ENCODE assay signal across 9 cellular contexts in the genomic region with DNA sequence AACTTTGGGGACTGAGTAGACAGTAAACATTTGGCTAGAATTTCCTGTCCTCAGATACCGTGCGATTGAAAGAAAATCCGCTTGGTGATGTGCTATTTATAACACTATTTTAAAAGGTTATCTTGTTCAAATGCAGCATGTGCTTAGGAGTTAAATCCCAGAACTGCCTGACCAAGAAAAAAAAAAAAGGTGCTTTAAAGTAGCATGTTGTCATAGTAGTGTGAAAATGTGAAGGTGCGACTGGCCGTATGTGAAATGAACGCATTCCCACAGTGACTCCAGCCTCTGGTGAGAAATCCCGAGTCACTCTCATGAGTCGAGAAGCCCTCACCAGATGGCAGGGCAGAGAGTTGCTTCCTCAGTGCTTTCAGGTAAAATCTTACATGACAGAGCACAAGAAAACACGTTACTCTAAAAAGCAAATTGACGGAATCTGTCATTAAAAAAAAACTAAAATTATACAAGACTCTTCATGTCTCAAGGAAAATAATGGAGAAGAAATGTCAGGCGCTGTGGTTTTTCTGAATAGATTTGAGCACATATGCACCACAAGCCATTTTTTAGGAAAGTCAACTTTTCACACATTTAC. TPM values are rescaled to one million over a fixed set of nuclear protein-coding genes. Genes with fewer than 3 reads are reported as not detected.
DNase-seq lines count a peak whose midpoint lies in the region; ATAC-seq, FAIRE-seq and TF ChIP-seq lines count a peak whose summit lies in the region.
"Had no signal": no experiment of that assay in that cellular context is flagged by ENCODE, and none has a peak within 500 bp of the region (broad histone marks: within the 10 kb centered on the region; RNA-seq: fewer than 3 reads in every experiment).

No MANE protein-coding gene starts in this region.

- H3K9me3 Mint-ChIP-seq in activated T-cell treated with anti-CD3 and anti-CD28 coated beads, Interleukin-2, amount 50 U/mL, for 24 hours = no peaks in the 10 kb centered on the region

- no peak for TF ChIP-seq POLR2A in testis (IDR thresholded peaks at IDR 0.05)
- no peak for TF ChIP-seq POLR2A in thyroid gland (IDR thresholded peaks at IDR 0.05)

- H3K27me3 ChIP-seq in WERI-Rb-1 (ENCODE audit: insufficient read depth, low read depth, severe bottlenecking) = no peaks in the 10 kb centered on the region
- H3K27me3 ChIP-seq in right cardiac atrium (ENCODE audit: control insufficient read depth, insufficient read depth) = no peaks in the 10 kb centered on the region
- H3K27me3 ChIP-seq in testis = no peaks in the 10 kb centered on the region
- H3K27me3 ChIP-seq in thyroid gland = no peaks in the 10 kb centered on the region

- H3K4me3 ChIP-seq in WERI-Rb-1 (ENCODE audit: low read depth, low read length) = peak overlapping the region; percentile 28
- no peak overlapping the region for H3K4me3 ChIP-seq in right cardiac atrium (ENCODE audit: low read length)
- no peak overlapping the region for H3K4me3 ChIP-seq in testis
- H3K4me3 ChIP-seq in thyroid gland (replicated peaks in 1 of 3) = no peak overlapping the region

- H3K4me3 Mint-ChIP-seq in activated T-cell treated with anti-CD3 and anti-CD28 coated beads, Interleukin-2, amount 50 U/mL, for 24 hours = peak overlapping the region; percentile 71

- no peaks in the 10 kb centered on the region for H3K27me3 Mint-ChIP-seq in activated T-cell treated with anti-CD3 and anti-CD28 coated beads, Interleukin-2, amount 50 U/mL, for 24 hours

- ATAC-seq in right cardiac atrium = no peak

- H3K9me3 ChIP-seq in WERI-Rb-1 (ENCODE audit: severe bottlenecking) (no peaks in the 10 kb centered on the region), right cardiac atrium (ENCODE audit: control insufficient read depth, low read length) (no peaks in the 10 kb centered on the region), testis (no peaks in the 10 kb centered on the region), thyroid gland (no peaks in the 10 kb centered on the region)

- DNase-seq in activated T-cell treated with anti-CD3 and anti-CD28 coated beads, Interleukin-2, amount 50 U/mL, for 24 hours = no peak
- DNase-seq in activated T-cell treated with anti-CD3 and anti-CD28 coated beads, Interleukin-2, amount 50 U/mL, for 1 hour = no peak
- peak; percentile 41 for DNase-seq in WERI-Rb-1
- no peak for DNase-seq in right cardiac atrium
- no peak for DNase-seq in testis
- DNase-seq in HTR-8/SVneo (ENCODE audit: insufficient read length, low spot score) = no peak
- no peak for DNase-seq in NK-92 treated with Interleukin-12 subunit alpha and Interleukin-12 subunit beta, amount 100 ng/mL, for 24 hours (lab: John Stamatoyannopoulos, UW)
- no peak for DNase-seq in thyroid gland

- intact Hi-C loops in right cardiac atrium (cut with DNase I) (no loop called here), testis (cut with DNase I; ENCODE audit: low total_unique reads) (no loop called here), thyroid gland (cut with DNase I) (no loop called here)

- FAIRE-seq in HTR-8/SVneo (lab: Jason Lieb, UNC) = no peak

- 44% methylated on average over 11 of the region's 11 CpGs for WGBS in right cardiac atrium
- 64 to 76% methylated on average over 11 of the region's 11 CpGs for WGBS in testis, 2 donors
- 74 to 75% methylated on average over 11 of the region's 11 CpGs for WGBS in thyroid gland, 2 donors

- peaks cover 29% of the 10 kb centered on the region for H3K4me1 Mint-ChIP-seq in activated T-cell treated with anti-CD3 and anti-CD28 coated beads, Interleukin-2, amount 50 U/mL, for 24 hours (ENCODE audit: low read depth)

- H3K36me3 Mint-ChIP-seq in activated T-cell treated with anti-CD3 and anti-CD28 coated beads, Interleukin-2, amount 50 U/mL, for 24 hours (ENCODE audit: low read depth) = no peaks in the 10 kb centered on the region

- H3K4me1 ChIP-seq in right cardiac atrium (ENCODE audit: control insufficient read depth, insufficient read depth, low read length) = peaks cover 21% of the 10 kb centered on the region
- peaks cover 22% of the 10 kb centered on the region for H3K4me1 ChIP-seq in testis
- H3K4me1 ChIP-seq in thyroid gland = peaks cover 8 to 30% of the 10 kb centered on the region in 2 donors

- H3K27ac ChIP-seq in WERI-Rb-1 (no peak overlapping the region), right cardiac atrium (ENCODE audit: low read length) (peak overlapping the region; percentile 82), testis (peak overlapping the region; percentile 79 to 84), thyroid gland (peak overlapping the region in 1 of 3 donors; percentile 92)
- H3K27ac ChIP-seq: C4-2B had no signal

- H3K27ac Mint-ChIP-seq in activated T-cell treated with anti-CD3 and anti-CD28 coated beads, Interleukin-2, amount 50 U/mL, for 24 hours = no peak overlapping the region

- TF ChIP-seq CTCF in WERI-Rb-1 (IDR thresholded peaks at IDR 0.05; ENCODE audit: low read depth, low read length) = no peak
- TF ChIP-seq CTCF in testis (IDR thresholded peaks at IDR 0.05) = no peak
- no peak for TF ChIP-seq CTCF in thyroid gland (IDR thresholded peaks at IDR 0.05)

- H3K36me3 ChIP-seq in WERI-Rb-1 (no peaks in the 10 kb centered on the region), testis (ENCODE audit: low read depth, missing control alignments) (no peaks in the 10 kb centered on the region), thyroid gland (no peaks in the 10 kb centered on the region)

RNA-seq across cellular contexts. Expression of gene KLF6, which starts 18.4 kb away (rescaled TPM):
- total RNA-seq in right cardiac atrium (10 to 100 TPM; 35.7 to 46.1 (median 39.9) TPM), testis (10 to 100 TPM; 30.8 to 35.7 TPM), thyroid gland (100 to 1,000 TPM in 2 of 4 donors, 10 to 100 TPM in 2; 50.4 to 166 (median 103) TPM)
- polyA plus RNA-seq in right cardiac atrium (27.2 TPM), testis (ENCODE audit: insufficient read depth, low read depth, low replicate concordance) (41.5 TPM)
